ENCODE assay signal across 5 cellular contexts in genomic region chr13:113057559-113057958, GRCh38. TPM values are rescaled to one million over a fixed set of nuclear protein-coding genes. Genes with fewer than 3 reads are reported as not detected.
"Had no signal": no experiment of that assay in that cellular context is flagged by ENCODE, and none has a peak within 500 bp of the region (broad histone marks: within the 10 kb centered on the region; RNA-seq: fewer than 3 reads in every experiment).

No MANE protein-coding gene starts in this region.

RNA-seq across cellular contexts. Expression of gene F7, which starts 48.0 kb away (rescaled TPM):
- total RNA-seq: M059J, PC-3, Right ventricle myocardium inferior, SJCRH30, SK-MEL-5 had no signal
